ENCODE assay signal across 9 cellular contexts in the genomic region with DNA sequence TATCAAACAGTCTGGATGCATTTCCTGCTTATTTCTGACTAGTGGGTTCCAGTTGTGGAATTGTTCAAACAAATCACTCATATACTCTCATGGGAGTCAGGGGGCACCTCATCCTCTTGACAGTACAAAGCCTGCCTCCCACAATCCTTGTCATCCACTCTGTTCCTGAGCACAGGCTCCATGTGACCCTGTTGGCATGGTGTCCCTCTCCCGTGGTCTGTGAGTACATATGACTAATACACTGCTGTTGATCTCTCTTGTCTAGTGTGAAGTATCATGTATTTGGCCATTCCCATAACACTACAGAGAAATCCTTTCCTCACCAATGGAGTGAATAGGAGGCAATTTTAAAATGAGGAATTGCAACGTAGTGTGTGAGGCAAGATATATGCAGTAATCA.
DNase-seq lines count a peak whose midpoint lies in the region; ATAC-seq and TF ChIP-seq lines count a peak whose summit lies in the region.
"Had no signal": no experiment of that assay in that cellular context is flagged by ENCODE, and none has a peak within 500 bp of the region (broad histone marks: within the 10 kb centered on the region; RNA-seq: fewer than 3 reads in every experiment).

No MANE protein-coding gene starts in this region.

- TF ChIP-seq CTCF in omental fat pad (IDR thresholded peaks at IDR 0.05) = no peak

- no peaks in the 10 kb centered on the region for H3K27me3 Mint-ChIP-seq in activated CD4-positive, alpha-beta T cell treated with anti-CD3 and anti-CD28 coated beads, Interleukin-2, amount 10 ng/mL, durations not matched to agents 7 days and 5 days
- H3K27me3 Mint-ChIP-seq: brain had no signal

- no peaks in the 10 kb centered on the region for H3K9me3 ChIP-seq in SJCRH30 (replicated peaks)

- no peaks in the 10 kb centered on the region for H3K9me3 Mint-ChIP-seq in activated CD4-positive, alpha-beta T cell treated with anti-CD3 and anti-CD28 coated beads, Interleukin-2, amount 10 ng/mL, durations not matched to agents 7 days and 5 days

- CTCF ChIA-PET in activated CD4-positive, alpha-beta T cell treated with anti-CD3 and anti-CD28 coated beads, Interleukin-2, amount 10 ng/mL, durations not matched to agents 7 days and 5 days (lab: Charles Lee) = no interaction called here

- H3K27me3 ChIP-seq in SJCRH30 = no peaks in the 10 kb centered on the region

- no peak overlapping the region for H3K27ac Mint-ChIP-seq in activated CD4-positive, alpha-beta T cell treated with anti-CD3 and anti-CD28 coated beads, Interleukin-2, amount 10 ng/mL, durations not matched to agents 7 days and 5 days
- H3K27ac Mint-ChIP-seq: brain had no signal

- H3K36me3 ChIP-seq in SJCRH30 = no peaks in the 10 kb centered on the region

- peaks cover 14% of the 10 kb centered on the region for H3K4me1 ChIP-seq in SJCRH30

- POLR2A ChIA-PET in activated CD4-positive, alpha-beta T cell treated with anti-CD3 and anti-CD28 coated beads, Interleukin-2, amount 10 ng/mL, durations not matched to agents 7 days and 5 days (lab: Charles Lee) = interaction anchor here (0.6 kb wide), 1 partner anchor 58 kb away, joined by 6 read pairs; no protein-coding TSS in a partner anchor

- DNase-seq in AG20443 (ENCODE audit: low spot score) (peak; percentile 76), SJCRH30 (peak; percentile 21 to 29), fibroblast of peridontal ligament (ENCODE audit: extremely low read depth) (peak; percentile 90), omental fat pad (ENCODE audit: low spot score) (peak; percentile 36), HuH-7.5 (ENCODE audit: low spot score) (no peak), T-helper 9 cell (no peak)
- DNase-seq in activated CD4-positive, alpha-beta T cell treated with anti-CD3 and anti-CD28 coated beads, Interleukin-2, amount 10 ng/mL, durations not matched to agents 7 days and 5 days = no peak

- H3K36me3 Mint-ChIP-seq in activated CD4-positive, alpha-beta T cell treated with anti-CD3 and anti-CD28 coated beads, Interleukin-2, amount 10 ng/mL, durations not matched to agents 7 days and 5 days (ENCODE audit: low read depth) = no peaks in the 10 kb centered on the region
- H3K36me3 Mint-ChIP-seq: brain had no signal

- no peak overlapping the region for H3K4me3 ChIP-seq in SJCRH30

- H3K4me1 Mint-ChIP-seq in activated CD4-positive, alpha-beta T cell treated with anti-CD3 and anti-CD28 coated beads, Interleukin-2, amount 10 ng/mL, durations not matched to agents 7 days and 5 days = no peaks in the 10 kb centered on the region

- no peak overlapping the region for H3K4me3 Mint-ChIP-seq in activated CD4-positive, alpha-beta T cell treated with anti-CD3 and anti-CD28 coated beads, Interleukin-2, amount 10 ng/mL, durations not matched to agents 7 days and 5 days
- H3K4me3 Mint-ChIP-seq: brain had no signal

- peak; percentile 66 for ATAC-seq in omental fat pad (ENCODE audit: low FRiP score)
- ATAC-seq in GM19023 (IDR thresholded peaks at IDR 0.05; ENCODE audit: unreplicated experiment) = no peak

- no peak overlapping the region for H3K27ac ChIP-seq in SJCRH30

Comparison
In these comparisons a context has a peak if more than half of its experiments do, and no peak if none do; other contexts are left out.
1. DNase-seq: peak in AG20443 (single experiment), SJCRH30 (2 of 2), fibroblast of peridontal ligament (single experiment) and omental fat pad (single experiment); none in HuH-7.5 (single experiment), activated CD4-positive, alpha-beta T cell treated with anti-CD3 and anti-CD28 coated beads, Interleukin-2, amount 10 ng/mL, durations not matched to agents 7 days and 5 days (single experiment) and T-helper 9 cell (single experiment).